28 cellular contexts compared by ENCODE assay signal in genomic region chr15:39498642-39499041, GRCh38.
DNase-seq lines count a peak whose midpoint lies in the region; TF ChIP-seq lines count a peak whose summit lies in the region.
"Had no signal": no experiment of that assay in that cellular context is flagged by ENCODE, and none has a peak within 500 bp of the region (broad histone marks: within the 10 kb centered on the region; RNA-seq: fewer than 3 reads in every experiment).

No MANE protein-coding gene starts in this region.

- TF ChIP-seq CTCF in chondrocyte (IDR thresholded peaks at IDR 0.05) (no peak), stomach (IDR thresholded peaks at IDR 0.05) (no peak)

- WGBS in stomach, 5 donors, result 64 to 86% (median 79%) methylated on average over 4 of the region's 4 CpGs

- DNase-seq in chondrocyte (ENCODE audit: low spot score), result no peak
- DNase-seq in iris pigment epithelial cell (ENCODE audit: low read depth), result peak; percentile 50
- no peak for DNase-seq in stomach
- no peak for DNase-seq in activated CD8-positive, alpha-beta memory T cell treated with anti-CD3 and anti-CD28 coated beads for 24 hours
- DNase-seq in cerebellar cortex (ENCODE audit: low spot score), result no peak
- no peak for DNase-seq in NCI-H226
- DNase-seq: activated B cell treated with CpG ODN at 0.5 μM for 24 hours; activated CD4-positive, alpha-beta T cell treated with anti-CD3 and anti-CD28 coated beads, Interleukin-2, amount 50 U/mL, for 1 hour; activated naive CD4-positive, alpha-beta T cell treated with anti-CD3 and anti-CD28 coated beads, Interleukin-2, amount 10 ng/mL, durations not matched to agents 7 days and 5 days; activated T-cell treated with anti-CD3 and anti-CD28 coated beads, Interleukin-2, amount 50 U/mL, for 72 hours; aorta; Calu3; central memory CD4-positive, alpha-beta T cell; DND-41; dorsolateral prefrontal cortex; HCEC 1CT; heart right ventricle; left lung; naive thymus-derived CD4-positive, alpha-beta T cell; NCI-H1417 treated with DMSO at 0.1 percent for 48 hours; NCI-H2081; NCI-H345; occipital lobe; SJCRH30; stimulated activated CD4-positive, alpha-beta T cell treated with anti-CD3 and anti-CD28 coated beads, Interleukin-2, amount 100 ng/mL, for 48 hours; substantia nigra; T-cell had no signal

- H3K4me3 Mint-ChIP-seq in chondrocyte (ENCODE audit: unreplicated experiment), result no peak overlapping the region
- H3K4me3 Mint-ChIP-seq: activated B cell treated with CpG ODN at 0.5 μM for 24 hours; activated naive CD4-positive, alpha-beta T cell treated with anti-CD3 and anti-CD28 coated beads, Interleukin-2, amount 10 ng/mL, durations not matched to agents 7 days and 5 days; naive thymus-derived CD4-positive, alpha-beta T cell; T-cell had no signal

- H3K27ac ChIP-seq in KOPT-K1 (ENCODE audit: low read depth, low read length, poor library complexity, severe bottlenecking) (peak overlapping the region; percentile 98), stomach (peak overlapping the region in 3 of 5 donors; percentile 6 to 54 (median 38))
- H3K27ac ChIP-seq: dorsolateral prefrontal cortex, left lung, SJCRH30 had no signal

- H3K36me3 ChIP-seq in KOPT-K1 (ENCODE audit: insufficient read depth, low read length) (no peaks in the 10 kb centered on the region), stomach (no peaks in the 10 kb centered on the region)
- H3K36me3 ChIP-seq: heart right ventricle, left lung, SJCRH30 had no signal

- peak overlapping the region; percentile 89 for H3K27ac Mint-ChIP-seq in chondrocyte (ENCODE audit: unreplicated experiment)
- H3K27ac Mint-ChIP-seq: activated B cell treated with CpG ODN at 0.5 μM for 24 hours; activated naive CD4-positive, alpha-beta T cell treated with anti-CD3 and anti-CD28 coated beads, Interleukin-2, amount 10 ng/mL, durations not matched to agents 7 days and 5 days; activated T-cell treated with anti-CD3 and anti-CD28 coated beads, Interleukin-2, amount 50 U/mL, for 72 hours; naive thymus-derived CD4-positive, alpha-beta T cell; T-cell had no signal

- peaks cover 78% of the 10 kb centered on the region for H3K4me1 Mint-ChIP-seq in chondrocyte (ENCODE audit: low read depth)
- H3K4me1 Mint-ChIP-seq: activated B cell treated with CpG ODN at 0.5 μM for 24 hours; activated naive CD4-positive, alpha-beta T cell treated with anti-CD3 and anti-CD28 coated beads, Interleukin-2, amount 10 ng/mL, durations not matched to agents 7 days and 5 days had no signal

- H3K27me3 ChIP-seq in stomach, result no peaks in the 10 kb centered on the region
- H3K27me3 ChIP-seq: dorsolateral prefrontal cortex, heart right ventricle, left lung, SJCRH30 had no signal

- peaks cover 0 to 18% (median 8%) of the 10 kb centered on the region in 4 donors for H3K4me1 ChIP-seq in stomach
- H3K4me1 ChIP-seq: left lung had no signal

- H3K9me3 Mint-ChIP-seq in chondrocyte (ENCODE audit: low read depth), result no peaks in the 10 kb centered on the region
- H3K9me3 Mint-ChIP-seq: activated B cell treated with CpG ODN at 0.5 μM for 24 hours; activated naive CD4-positive, alpha-beta T cell treated with anti-CD3 and anti-CD28 coated beads, Interleukin-2, amount 10 ng/mL, durations not matched to agents 7 days and 5 days; activated T-cell treated with anti-CD3 and anti-CD28 coated beads, Interleukin-2, amount 50 U/mL, for 72 hours; T-cell had no signal

- no peak for TF ChIP-seq EP300 in stomach (IDR thresholded peaks at IDR 0.05)

- no peak for TF ChIP-seq POLR2A in stomach (IDR thresholded peaks at IDR 0.05)

- intact Hi-C loops in stomach (cut with DNase I; ENCODE audit: low total_unique reads), result no loop called here

- no peaks in the 10 kb centered on the region for H3K9me3 ChIP-seq in KOPT-K1 (ENCODE audit: insufficient read depth, low read length, poor library complexity, severe bottlenecking)
- no peaks in the 10 kb centered on the region for H3K9me3 ChIP-seq in stomach
- H3K9me3 ChIP-seq: heart right ventricle, left lung had no signal

- no peaks in the 10 kb centered on the region for H3K36me3 Mint-ChIP-seq in chondrocyte (ENCODE audit: low read depth)
- H3K36me3 Mint-ChIP-seq: activated naive CD4-positive, alpha-beta T cell treated with anti-CD3 and anti-CD28 coated beads, Interleukin-2, amount 10 ng/mL, durations not matched to agents 7 days and 5 days; naive thymus-derived CD4-positive, alpha-beta T cell; T-cell had no signal

- no peak overlapping the region for H3K4me3 ChIP-seq in stomach
- H3K4me3 ChIP-seq: dorsolateral prefrontal cortex, heart right ventricle, left lung, SJCRH30 had no signal

- no peaks in the 10 kb centered on the region for H3K27me3 Mint-ChIP-seq in chondrocyte (ENCODE audit: low read depth)
